Comparison of ENCODE assay signal across 19 cellular contexts in genomic region chr15:80034633-80035032, GRCh38.
"Had no signal": no experiment of that assay in that cellular context is flagged by ENCODE, and none has a peak within 500 bp of the region (broad histone marks: within the 10 kb centered on the region; RNA-seq: fewer than 3 reads in every experiment).

No MANE protein-coding gene starts in this region.

- H3K27ac ChIP-seq: dorsolateral prefrontal cortex, esophagus squamous epithelium, prostate gland, sigmoid colon, testis, upper lobe of right lung had no signal

- H3K4me1 ChIP-seq: prostate gland had no signal

- H3K27me3 ChIP-seq: dorsolateral prefrontal cortex, esophagus squamous epithelium, sigmoid colon, testis, upper lobe of right lung had no signal

- H3K27me3 Mint-ChIP-seq: activated CD4-positive, alpha-beta memory T cell treated with anti-CD3 and anti-CD28 coated beads for 36 hours; activated naive CD8-positive, alpha-beta T cell treated with anti-CD3 and anti-CD28 coated beads, Interleukin-2, amount 10 ng/mL, durations not matched to agents 7 days and 5 days; naive thymus-derived CD4-positive, alpha-beta T cell; stimulated activated naive CD8-positive, alpha-beta T cell treated with anti-CD3 and anti-CD28 coated beads, Interleukin-15, Interleukin-2, amounts not matched to agents 100 ng/mL and 50 ng/mL, for 24 hours had no signal

- H3K9me3 Mint-ChIP-seq: activated CD4-positive, alpha-beta memory T cell treated with anti-CD3 and anti-CD28 coated beads for 36 hours; activated naive CD8-positive, alpha-beta T cell treated with anti-CD3 and anti-CD28 coated beads, Interleukin-2, amount 10 ng/mL, durations not matched to agents 7 days and 5 days; immature natural killer cell; stimulated activated naive CD8-positive, alpha-beta T cell treated with anti-CD3 and anti-CD28 coated beads, Interleukin-15, Interleukin-2, amounts not matched to agents 100 ng/mL and 50 ng/mL, for 24 hours; T-helper 2 cell treated with Interferon-gamma antibody and Interleukin-4, amounts not matched to agents 5 μg/mL and 100 μg/mL, for 36 hours had no signal

- H3K27ac Mint-ChIP-seq: activated CD4-positive, alpha-beta memory T cell treated with anti-CD3 and anti-CD28 coated beads for 36 hours; activated naive CD8-positive, alpha-beta T cell treated with anti-CD3 and anti-CD28 coated beads, Interleukin-2, amount 10 ng/mL, durations not matched to agents 7 days and 5 days; activated T-cell treated with anti-CD3 and anti-CD28 coated beads, Interleukin-2, amount 50 U/mL, for 72 hours; immature natural killer cell; stimulated activated naive CD8-positive, alpha-beta T cell treated with anti-CD3 and anti-CD28 coated beads, Interleukin-15, Interleukin-2, amounts not matched to agents 100 ng/mL and 50 ng/mL, for 24 hours; T-helper 2 cell treated with Interferon-gamma antibody and Interleukin-4, amounts not matched to agents 5 μg/mL and 100 μg/mL, for 36 hours had no signal

- DNase-seq: activated CD4-positive, alpha-beta memory T cell treated with anti-CD3 and anti-CD28 coated beads for 36 hours; activated CD4-positive, CD25-positive, alpha-beta regulatory T cell treated with anti-CD3 and anti-CD28 coated beads, Interleukin-2, amount 50 U/mL, for 72 hours; activated naive CD8-positive, alpha-beta T cell treated with anti-CD3 and anti-CD28 coated beads, Interleukin-2, amount 10 ng/mL, durations not matched to agents 7 days and 5 days; activated T-cell treated with anti-CD3 and anti-CD28 coated beads, Interleukin-2, amount 50 U/mL, for 72 hours; aorta; dorsolateral prefrontal cortex; esophagus squamous epithelium; foreskin fibroblast; immature natural killer cell; left colon; naive thymus-derived CD4-positive, alpha-beta T cell; nucleus accumbens; sigmoid colon; stimulated activated CD4-positive, alpha-beta T cell treated with anti-CD3 and anti-CD28 coated beads, Interleukin-2, amount 100 ng/mL, for 24 hours; testis; upper lobe of right lung had no signal

- H3K36me3 Mint-ChIP-seq: activated CD4-positive, alpha-beta memory T cell treated with anti-CD3 and anti-CD28 coated beads for 36 hours; activated naive CD8-positive, alpha-beta T cell treated with anti-CD3 and anti-CD28 coated beads, Interleukin-2, amount 10 ng/mL, durations not matched to agents 7 days and 5 days; immature natural killer cell had no signal

- H3K9me3 ChIP-seq: esophagus squamous epithelium, prostate gland, sigmoid colon, testis, upper lobe of right lung had no signal

- H3K4me3 Mint-ChIP-seq: activated CD4-positive, alpha-beta memory T cell treated with anti-CD3 and anti-CD28 coated beads for 36 hours; activated naive CD8-positive, alpha-beta T cell treated with anti-CD3 and anti-CD28 coated beads, Interleukin-2, amount 10 ng/mL, durations not matched to agents 7 days and 5 days; activated T-cell treated with anti-CD3 and anti-CD28 coated beads, Interleukin-2, amount 50 U/mL, for 72 hours; immature natural killer cell; naive thymus-derived CD4-positive, alpha-beta T cell; stimulated activated naive CD8-positive, alpha-beta T cell treated with anti-CD3 and anti-CD28 coated beads, Interleukin-15, Interleukin-2, amounts not matched to agents 100 ng/mL and 50 ng/mL, for 24 hours; T-helper 2 cell treated with Interferon-gamma antibody and Interleukin-4, amounts not matched to agents 5 μg/mL and 100 μg/mL, for 36 hours had no signal

- H3K4me3 ChIP-seq: dorsolateral prefrontal cortex, esophagus squamous epithelium, prostate gland, sigmoid colon, testis, upper lobe of right lung had no signal

- H3K36me3 ChIP-seq: esophagus squamous epithelium, prostate gland, sigmoid colon, upper lobe of right lung had no signal

- ATAC-seq: activated T-cell treated with anti-CD3 and anti-CD28 coated beads, Interleukin-2, amount 50 U/mL, for 72 hours; left colon; naive thymus-derived CD4-positive, alpha-beta T cell; upper lobe of right lung had no signal
